14 cellular contexts compared by ENCODE assay signal in the genomic region with DNA sequence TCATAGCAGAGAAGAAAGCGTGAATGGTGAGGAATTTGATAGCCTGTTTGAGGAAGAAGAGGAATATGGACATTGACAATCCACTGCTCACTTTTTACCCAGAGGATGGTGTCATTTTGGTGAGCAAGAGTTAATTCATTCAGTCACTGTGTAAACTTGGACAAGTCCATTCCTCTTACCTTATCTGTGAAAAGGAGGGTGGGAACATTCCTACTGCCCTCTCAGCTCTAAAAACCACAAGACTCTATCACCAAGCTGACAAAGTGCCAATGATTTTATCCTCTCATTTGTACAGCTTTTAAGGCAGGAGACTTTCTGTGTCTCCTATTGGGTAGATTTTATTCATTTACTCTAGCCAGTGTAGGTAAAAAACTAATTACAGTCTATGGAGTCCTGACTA.
A peak's percentile ranks its signal among the peaks of the same experiment; 100 is the strongest.
DNase-seq lines count a peak whose midpoint lies in the region; ATAC-seq and TF ChIP-seq lines count a peak whose summit lies in the region.
"Had no signal": no experiment of that assay in that cellular context is flagged by ENCODE, and none has a peak within 500 bp of the region (broad histone marks: within the 10 kb centered on the region; RNA-seq: fewer than 3 reads in every experiment).

No MANE protein-coding gene starts in this region.

- H3K4me1 ChIP-seq in upper lobe of right lung, result no peaks in the 10 kb centered on the region
- H3K4me1 ChIP-seq: sigmoid colon had no signal

- H3K27ac ChIP-seq in upper lobe of right lung, result peak overlapping the region; percentile 30
- H3K27ac ChIP-seq: neural progenitor cell, sigmoid colon had no signal

- H3K4me3 ChIP-seq in foreskin fibroblast (ENCODE audit: low read depth in 1 of 2, low read length in 2 of 2) (no peak overlapping the region), upper lobe of right lung (no peak overlapping the region)
- H3K4me3 ChIP-seq: neural progenitor cell, sigmoid colon had no signal

- intact Hi-C loops in upper lobe of right lung (cut with DNase I), result no loop called here

- H3K27me3 ChIP-seq in upper lobe of right lung, result no peaks in the 10 kb centered on the region
- H3K27me3 ChIP-seq: neural progenitor cell, sigmoid colon had no signal

- H3K36me3 ChIP-seq in upper lobe of right lung, result no peaks in the 10 kb centered on the region
- H3K36me3 ChIP-seq: neural progenitor cell, sigmoid colon had no signal

- TF ChIP-seq CTCF in foreskin fibroblast (IDR thresholded peaks at IDR 0.05; ENCODE audit: low read depth, low read length) (no peak), upper lobe of right lung (IDR thresholded peaks at IDR 0.05) (no peak)

- DNase-seq in HCEC 1CT, result peak; percentile 7
- DNase-seq in SW480 (ENCODE audit: low spot score), result peak; percentile 0
- peak; percentile 0 to 6 for DNase-seq in foreskin fibroblast
- no peak for DNase-seq in upper lobe of right lung
- DNase-seq in foreskin melanocyte, result no peak
- DNase-seq: activated CD8-positive, alpha-beta memory T cell treated with anti-CD3 and anti-CD28 coated beads for 24 hours; central memory CD4-positive, alpha-beta T cell; NK-92 treated with Interleukin-12 subunit alpha and Interleukin-12 subunit beta, amount 100 ng/mL, for 24 hours; sigmoid colon; stimulated activated naive CD4-positive, alpha-beta T cell treated with Interleukin-2 at 50 U/mL for 16 hours had no signal

- H3K9me3 ChIP-seq in upper lobe of right lung, result no peaks in the 10 kb centered on the region
- H3K9me3 ChIP-seq: sigmoid colon had no signal

- ATAC-seq in upper lobe of right lung (peak; percentile 88), GM18858 (IDR thresholded peaks at IDR 0.05; ENCODE audit: unreplicated experiment) (no peak), GM18517 (IDR thresholded peaks at IDR 0.05; ENCODE audit: unreplicated experiment) (no peak)
- ATAC-seq: HCT116 had no signal

Comparison
In these comparisons a context has a peak if more than half of its experiments do, and no peak if none do; other contexts are left out.
1. DNase-seq: peak in HCEC 1CT (single experiment), SW480 (single experiment) and foreskin fibroblast (2 of 2); none in upper lobe of right lung (single experiment) and foreskin melanocyte (single experiment).